ENCODE assay signal across 8 cellular contexts in the genomic region with DNA sequence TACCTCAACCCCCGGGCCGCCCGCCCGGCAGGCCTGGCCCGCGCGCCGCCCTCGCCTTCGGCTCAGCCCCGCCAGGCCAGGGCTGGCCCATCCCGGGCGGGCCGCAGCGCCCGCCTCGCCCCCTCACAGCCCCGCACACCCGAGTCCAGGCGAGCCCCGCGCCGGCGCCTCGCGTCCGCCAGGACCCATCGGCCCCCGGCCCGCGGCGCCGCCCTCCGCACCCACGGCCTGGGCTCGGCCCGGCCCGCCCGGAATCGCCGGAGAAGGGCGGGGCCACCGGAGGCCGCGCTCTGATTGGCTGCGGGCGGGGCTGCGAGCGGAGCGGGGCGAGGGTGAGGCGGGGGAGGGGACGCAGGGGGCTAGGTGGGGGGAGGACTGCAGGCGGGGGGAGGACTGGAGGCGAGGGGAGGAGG. TPM values are rescaled to one million over a fixed set of nuclear protein-coding genes. Genes with fewer than 3 reads are reported as not detected.
DNase-seq lines count a peak whose midpoint lies in the region; ATAC-seq and TF ChIP-seq lines count a peak whose summit lies in the region.

No MANE protein-coding gene starts in this region.

- no peak for TF ChIP-seq CTCF in kidney epithelial cell (IDR thresholded peaks at IDR 0.05; ENCODE audit: insufficient read depth, low read length, poor library complexity, severe bottlenecking)

- DNase-seq in SHP77 (lab: John Stamatoyannopoulos, UW) (peak; percentile 70 to 82), SHP77 treated with DMSO at 0.1 percent for 48 hours (lab: John Stamatoyannopoulos, UW) (no peak), NCI-H1694 treated with DMSO at 0.1 percent for 48 hours (lab: John Stamatoyannopoulos, UW) (peak; percentile 36), cerebellar cortex (ENCODE audit: low spot score) (peak; percentile 79), kidney epithelial cell (ENCODE audit: low read depth) (no peak)
- peak; percentile 58 to 67 (median 62) for DNase-seq in activated CD4-positive, CD25-positive, alpha-beta regulatory T cell (lab: John Stamatoyannopoulos, UW)
- DNase-seq in stimulated activated CD4-positive, alpha-beta T cell treated with anti-CD3 and anti-CD28 coated beads, Interleukin-1b, Interleukin-23, amount 100 ng/mL, for 24 hours (ENCODE audit: low read depth in 4 of 4, low spot score in 1 of 4) = peak; percentile 38 to 76 (median 64)

- H3K4me3 ChIP-seq in kidney epithelial cell (ENCODE audit: low read depth, low read length) = peak overlapping the region; percentile 50

- no peaks in the 10 kb centered on the region for H3K36me3 ChIP-seq in kidney epithelial cell (ENCODE audit: control insufficient read depth, insufficient read depth, low read length)

- ATAC-seq in HG02852 (IDR thresholded peaks at IDR 0.05; ENCODE audit: unreplicated experiment) = peak; percentile 85

- no peaks in the 10 kb centered on the region for H3K27me3 ChIP-seq in kidney epithelial cell (ENCODE audit: control insufficient read depth, insufficient read depth, low read length)

RNA-seq across cellular contexts. Expression of gene UBTD2, which starts 0.3 kb away (rescaled TPM):
- 30.1 and 32.0 TPM in 2 replicates for total RNA-seq in kidney epithelial cell

Comparison
In these comparisons a context has a peak if more than half of its experiments do, and no peak if none do; other contexts are left out.
1. DNase-seq: peak in SHP77 (2 of 2), NCI-H1694 treated with DMSO at 0.1 percent for 48 hours (single experiment), activated CD4-positive, CD25-positive, alpha-beta regulatory T cell (4 of 4), cerebellar cortex (single experiment) and stimulated activated CD4-positive, alpha-beta T cell treated with anti-CD3 and anti-CD28 coated beads, Interleukin-1b, Interleukin-23, amount 100 ng/mL, for 24 hours (4 of 4); none in SHP77 treated with DMSO at 0.1 percent for 48 hours (single experiment) and kidney epithelial cell (single experiment).